Comparison of ENCODE assay signal across 1 cellular context in the genomic region with DNA sequence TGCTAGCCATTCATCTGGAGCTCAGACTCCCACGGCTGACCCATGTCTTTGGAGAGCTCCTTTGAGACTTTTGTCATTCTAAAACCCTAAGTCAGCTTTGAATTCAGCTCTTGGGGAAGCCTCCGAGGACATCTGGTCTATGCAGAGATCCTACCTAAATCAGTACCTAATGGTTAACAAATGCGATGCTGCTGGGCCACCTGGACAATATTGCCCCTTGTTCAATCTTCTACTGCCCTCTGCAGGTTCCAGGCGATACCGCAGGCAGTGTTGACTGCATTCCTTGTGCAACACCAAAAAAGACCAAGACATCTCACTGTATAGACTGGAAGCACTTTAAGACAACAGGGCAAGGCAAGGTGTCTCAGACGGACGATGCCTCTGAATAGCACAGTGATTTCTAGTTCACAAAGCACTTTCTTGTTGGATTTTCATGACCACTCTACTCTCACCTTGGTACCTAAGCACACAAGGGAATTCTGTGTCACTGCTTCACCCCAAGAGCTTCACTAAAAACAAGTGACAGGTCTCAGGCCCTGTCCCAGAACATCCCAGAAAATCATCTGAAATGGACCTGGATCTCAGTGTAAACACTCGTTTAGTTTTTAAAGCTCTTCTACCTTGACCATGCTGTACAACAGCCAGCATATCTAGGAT.
TF ChIP-seq lines count a peak whose summit lies in the region.

No MANE protein-coding gene starts in this region.

TF ChIP-seq in K562, 482 proteins besides CTCF, POLR2A, EP300 and RAD21 (continued from another document):
- TF ChIP-seq SNRNP70 (optimal IDR thresholded peaks at IDR 0.05; ENCODE audit: low read depth, low read length) (no peak), PRMT5 (CRISPR knock-in tag; IDR thresholded peaks at IDR 0.05) (no peak), KAT8 (IDR thresholded peaks at IDR 0.05; ENCODE audit: low read depth) (no peak), GTF2A2 (tag; IDR thresholded peaks at IDR 0.05) (no peak), HMG20A (CRISPR knock-in tag; conservative IDR thresholded peaks at IDR 0.05) (no peak), KDM1A (IDR thresholded peaks at IDR 0.05) (no peak), HSF4 (CRISPR knock-in tag; IDR thresholded peaks at IDR 0.05; ENCODE audit: borderline replicate concordance) (no peak), NR2C1 (IDR thresholded peaks at IDR 0.05) (no peak), NR2C1 (tag; IDR thresholded peaks at IDR 0.05) (no peak), SMC3 (conservative IDR thresholded peaks at IDR 0.05; ENCODE audit: insufficient read depth, low read depth, low read length) (peak; percentile 67), WHSC1 (IDR thresholded peaks at IDR 0.05; ENCODE audit: low read length) (no peak), CEBPB (tag; IDR thresholded peaks at IDR 0.05) (peak; percentile 77), PRPF4 (IDR thresholded peaks at IDR 0.05; ENCODE audit: insufficient read depth, low read depth, low read length, poor library complexity, severe bottlenecking) (no peak), PTBP1 (IDR thresholded peaks at IDR 0.05; ENCODE audit: low read depth, low read length) (no peak), CEBPG (CRISPR knock-in tag; IDR thresholded peaks at IDR 0.05) (no peak), CEBPG (tag; conservative IDR thresholded peaks at IDR 0.05 in 1 of 2, IDR thresholded peaks at IDR 0.05 in 1 of 2) (peak in 1 of 2 experiments; percentile 60; a peak in 2 of 4 replicates), U2AF2 (optimal IDR thresholded peaks at IDR 0.05; ENCODE audit: low read depth, low read length) (no peak)
- TF ChIP-seq, protein P1, sequence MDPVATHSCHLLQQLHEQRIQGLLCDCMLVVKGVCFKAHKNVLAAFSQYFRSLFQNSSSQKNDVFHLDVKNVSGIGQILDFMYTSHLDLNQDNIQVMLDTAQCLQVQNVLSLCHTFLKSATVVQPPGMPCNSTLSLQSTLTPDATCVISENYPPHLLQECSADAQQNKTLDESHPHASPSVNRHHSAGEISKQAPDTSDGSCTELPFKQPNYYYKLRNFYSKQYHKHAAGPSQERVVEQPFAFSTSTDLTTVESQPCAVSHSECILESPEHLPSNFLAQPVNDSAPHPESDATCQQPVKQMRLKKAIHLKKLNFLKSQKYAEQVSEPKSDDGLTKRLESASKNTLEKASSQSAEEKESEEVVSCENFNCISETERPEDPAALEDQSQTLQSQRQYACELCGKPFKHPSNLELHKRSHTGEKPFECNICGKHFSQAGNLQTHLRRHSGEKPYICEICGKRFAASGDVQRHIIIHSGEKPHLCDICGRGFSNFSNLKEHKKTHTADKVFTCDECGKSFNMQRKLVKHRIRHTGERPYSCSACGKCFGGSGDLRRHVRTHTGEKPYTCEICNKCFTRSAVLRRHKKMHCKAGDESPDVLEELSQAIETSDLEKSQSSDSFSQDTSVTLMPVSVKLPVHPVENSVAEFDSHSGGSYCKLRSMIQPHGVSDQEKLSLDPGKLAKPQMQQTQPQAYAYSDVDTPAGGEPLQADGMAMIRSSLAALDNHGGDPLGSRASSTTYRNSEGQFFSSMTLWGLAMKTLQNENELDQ (CRISPR knock-in tag; IDR thresholded peaks at IDR 0.05; ENCODE audit: borderline replicate concordance): no peak
- TF ChIP-seq, protein P2, sequence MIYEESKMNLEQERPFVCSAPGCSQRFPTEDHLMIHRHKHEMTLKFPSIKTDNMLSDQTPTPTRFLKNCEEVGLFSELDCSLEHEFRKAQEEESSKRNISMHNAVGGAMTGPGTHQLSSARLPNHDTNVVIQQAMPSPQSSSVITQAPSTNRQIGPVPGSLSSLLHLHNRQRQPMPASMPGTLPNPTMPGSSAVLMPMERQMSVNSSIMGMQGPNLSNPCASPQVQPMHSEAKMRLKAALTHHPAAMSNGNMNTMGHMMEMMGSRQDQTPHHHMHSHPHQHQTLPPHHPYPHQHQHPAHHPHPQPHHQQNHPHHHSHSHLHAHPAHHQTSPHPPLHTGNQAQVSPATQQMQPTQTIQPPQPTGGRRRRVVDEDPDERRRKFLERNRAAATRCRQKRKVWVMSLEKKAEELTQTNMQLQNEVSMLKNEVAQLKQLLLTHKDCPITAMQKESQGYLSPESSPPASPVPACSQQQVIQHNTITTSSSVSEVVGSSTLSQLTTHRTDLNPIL (CRISPR knock-in tag; IDR thresholded peaks at IDR 0.05): no peak
- TF ChIP-seq, protein P3, sequence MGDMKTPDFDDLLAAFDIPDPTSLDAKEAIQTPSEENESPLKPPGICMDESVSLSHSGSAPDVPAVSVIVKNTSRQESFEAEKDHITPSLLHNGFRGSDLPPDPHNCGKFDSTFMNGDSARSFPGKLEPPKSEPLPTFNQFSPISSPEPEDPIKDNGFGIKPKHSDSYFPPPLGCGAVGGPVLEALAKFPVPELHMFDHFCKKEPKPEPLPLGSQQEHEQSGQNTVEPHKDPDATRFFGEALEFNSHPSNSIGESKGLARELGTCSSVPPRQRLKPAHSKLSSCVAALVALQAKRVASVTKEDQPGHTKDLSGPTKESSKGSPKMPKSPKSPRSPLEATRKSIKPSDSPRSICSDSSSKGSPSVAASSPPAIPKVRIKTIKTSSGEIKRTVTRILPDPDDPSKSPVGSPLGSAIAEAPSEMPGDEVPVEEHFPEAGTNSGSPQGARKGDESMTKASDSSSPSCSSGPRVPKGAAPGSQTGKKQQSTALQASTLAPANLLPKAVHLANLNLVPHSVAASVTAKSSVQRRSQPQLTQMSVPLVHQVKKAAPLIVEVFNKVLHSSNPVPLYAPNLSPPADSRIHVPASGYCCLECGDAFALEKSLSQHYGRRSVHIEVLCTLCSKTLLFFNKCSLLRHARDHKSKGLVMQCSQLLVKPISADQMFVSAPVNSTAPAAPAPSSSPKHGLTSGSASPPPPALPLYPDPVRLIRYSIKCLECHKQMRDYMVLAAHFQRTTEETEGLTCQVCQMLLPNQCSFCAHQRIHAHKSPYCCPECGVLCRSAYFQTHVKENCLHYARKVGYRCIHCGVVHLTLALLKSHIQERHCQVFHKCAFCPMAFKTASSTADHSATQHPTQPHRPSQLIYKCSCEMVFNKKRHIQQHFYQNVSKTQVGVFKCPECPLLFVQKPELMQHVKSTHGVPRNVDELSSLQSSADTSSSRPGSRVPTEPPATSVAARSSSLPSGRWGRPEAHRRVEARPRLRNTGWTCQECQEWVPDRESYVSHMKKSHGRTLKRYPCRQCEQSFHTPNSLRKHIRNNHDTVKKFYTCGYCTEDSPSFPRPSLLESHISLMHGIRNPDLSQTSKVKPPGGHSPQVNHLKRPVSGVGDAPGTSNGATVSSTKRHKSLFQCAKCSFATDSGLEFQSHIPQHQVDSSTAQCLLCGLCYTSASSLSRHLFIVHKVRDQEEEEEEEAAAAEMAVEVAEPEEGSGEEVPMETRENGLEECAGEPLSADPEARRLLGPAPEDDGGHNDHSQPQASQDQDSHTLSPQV (IDR thresholded peaks at IDR 0.05): no peak
